Comparison of ENCODE assay signal across 8 cellular contexts in the genomic region with DNA sequence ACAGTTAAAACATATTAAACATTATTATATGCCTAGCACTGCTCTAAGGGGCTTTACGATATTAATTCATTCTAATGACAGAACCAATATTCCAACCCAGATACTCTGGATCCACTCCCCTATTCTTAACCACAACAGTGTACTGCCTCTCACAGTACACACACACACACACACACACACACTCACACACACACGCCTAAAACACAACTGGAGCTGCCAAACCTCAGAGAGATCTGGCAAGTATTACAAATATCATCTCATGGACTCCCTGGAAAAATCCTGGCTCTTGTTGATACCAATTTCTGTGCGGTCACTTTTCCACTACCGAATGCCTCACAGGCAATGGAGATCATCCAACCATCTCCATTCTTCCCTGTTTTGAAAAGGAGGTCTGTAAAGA. TPM values are rescaled to one million over a fixed set of nuclear protein-coding genes. Genes with fewer than 3 reads are reported as not detected.
A peak's percentile ranks its signal among the peaks of the same experiment; 100 is the strongest.
DNase-seq lines count a peak whose midpoint lies in the region; ATAC-seq, FAIRE-seq and TF ChIP-seq lines count a peak whose summit lies in the region.

No MANE protein-coding gene starts in this region.

- no peak overlapping the region for H3K27ac ChIP-seq in WERI-Rb-1

- H3K9me3 Mint-ChIP-seq in glutamatergic neuron (ENCODE audit: unreplicated experiment), result no peaks in the 10 kb centered on the region

- peak; percentile 30 for FAIRE-seq in GM12892 (lab: Jason Lieb, UNC)

- TF ChIP-seq CTCF in WERI-Rb-1 (IDR thresholded peaks at IDR 0.05; ENCODE audit: low read depth, low read length) (no peak), glutamatergic neuron (IDR thresholded peaks at IDR 0.05; ENCODE audit: partially characterized antibody, unreplicated experiment) (no peak)

- no peak for DNase-seq in GM12892 (ENCODE audit: insufficient read length)
- no peak for DNase-seq in WERI-Rb-1
- DNase-seq in glutamatergic neuron, result no peak
- DNase-seq in skeletal muscle cell (ENCODE audit: low read depth), result no peak
- DNase-seq in effector CD4-positive, alpha-beta T cell, result no peak
- no peak for DNase-seq in islet precursor cell

- peaks cover 3% of the 10 kb centered on the region for H3K36me3 ChIP-seq in WERI-Rb-1

- H3K27ac Mint-ChIP-seq in glutamatergic neuron (ENCODE audit: unreplicated experiment), result no peak overlapping the region

- H3K4me3 ChIP-seq in WERI-Rb-1 (ENCODE audit: low read depth, low read length) (peak overlapping the region; percentile 94), skeletal muscle cell (ENCODE audit: low read depth, low read length) (peak overlapping the region; percentile 83)

- H3K4me1 Mint-ChIP-seq in glutamatergic neuron (ENCODE audit: low read depth, unreplicated experiment), result peaks cover 4% of the 10 kb centered on the region

- no peak for TF ChIP-seq POLR2A in GM12892 (IDR thresholded peaks at IDR 0.05; ENCODE audit: low read depth, low read length)

- no peaks in the 10 kb centered on the region for H3K9me3 ChIP-seq in WERI-Rb-1 (ENCODE audit: severe bottlenecking)

- no peak for ATAC-seq in GM19397 (IDR thresholded peaks at IDR 0.05; ENCODE audit: unreplicated experiment)
- no peak for ATAC-seq in GM19324 (IDR thresholded peaks at IDR 0.05; ENCODE audit: low FRiP score, unreplicated experiment)

- no peaks in the 10 kb centered on the region for H3K27me3 Mint-ChIP-seq in glutamatergic neuron (ENCODE audit: unreplicated experiment)

- no peaks in the 10 kb centered on the region for H3K27me3 ChIP-seq in WERI-Rb-1 (ENCODE audit: insufficient read depth, low read depth, severe bottlenecking)

- H3K4me3 Mint-ChIP-seq in glutamatergic neuron (ENCODE audit: unreplicated experiment), result peak overlapping the region; percentile 100

- no peaks in the 10 kb centered on the region for H3K36me3 Mint-ChIP-seq in glutamatergic neuron (ENCODE audit: unreplicated experiment)

RNA-seq across cellular contexts. Expression of a gene that starts 1.3 kb away (rescaled TPM):
- polyA plus RNA-seq in GM12892 (2012; ENCODE audit: missing spikeins), result 17.0 TPM
- total RNA-seq in glutamatergic neuron (ENCODE audit: unreplicated experiment), result 20.0 TPM

RNA-seq across cellular contexts. Expression of a gene that starts 33.4 kb away (rescaled TPM):
- 17.0 TPM for polyA plus RNA-seq in GM12892 (2012; ENCODE audit: missing spikeins)
- total RNA-seq in glutamatergic neuron (ENCODE audit: unreplicated experiment), result 35.0 TPM
